In the genomic region with DNA sequence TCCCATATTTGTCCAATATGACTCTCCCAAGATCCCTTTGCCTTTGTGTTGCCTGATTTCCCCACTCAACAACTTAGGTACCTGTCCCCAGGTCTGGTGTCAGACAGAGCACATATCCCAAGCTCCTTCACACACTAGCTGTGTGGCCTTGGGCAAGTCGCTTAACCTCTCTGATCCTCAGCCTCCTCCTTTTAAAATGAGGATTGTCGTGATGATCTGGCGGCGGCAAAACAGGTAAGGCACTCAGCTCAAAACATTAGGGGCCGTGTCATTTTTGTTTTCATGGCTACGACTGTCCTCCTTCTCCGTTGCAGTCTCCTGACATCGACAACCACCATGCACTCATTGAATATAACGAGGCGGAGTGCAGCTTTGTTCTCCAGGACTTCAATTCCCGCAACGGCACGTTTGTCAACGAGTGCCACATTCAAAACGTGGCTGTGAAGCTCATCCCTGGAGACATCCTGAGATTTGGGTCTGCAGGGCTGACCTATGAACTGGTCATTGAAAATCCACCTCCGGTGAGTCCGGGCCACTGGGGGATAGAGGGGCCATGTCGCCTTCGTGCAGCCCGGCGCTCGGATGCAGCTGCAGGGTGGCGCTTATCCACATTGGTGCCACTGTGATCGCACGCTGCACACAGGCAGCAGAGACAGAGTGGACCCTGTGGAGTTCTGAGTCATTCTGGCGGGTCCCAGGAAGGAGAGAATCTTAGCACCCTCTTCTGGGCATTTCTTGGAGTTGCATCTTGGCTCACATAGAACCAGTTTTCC, we compare ENCODE assay signal across 1 cellular context.
TF ChIP-seq lines count a peak whose summit lies in the region.

No MANE protein-coding gene starts in this region.

TF ChIP-seq in IMR-90, 13 proteins besides CTCF, POLR2A, EP300 and RAD21 (continued from another document):
- no peak for TF ChIP-seq ELK1 (IDR thresholded peaks at IDR 0.05; ENCODE audit: borderline replicate concordance, low read depth, low read length)
- TF ChIP-seq RCOR1 (IDR thresholded peaks at IDR 0.05; ENCODE audit: insufficient replicate concordance, low read length): no peak
